ENCODE assay signal across 1 cellular context in the genomic region with DNA sequence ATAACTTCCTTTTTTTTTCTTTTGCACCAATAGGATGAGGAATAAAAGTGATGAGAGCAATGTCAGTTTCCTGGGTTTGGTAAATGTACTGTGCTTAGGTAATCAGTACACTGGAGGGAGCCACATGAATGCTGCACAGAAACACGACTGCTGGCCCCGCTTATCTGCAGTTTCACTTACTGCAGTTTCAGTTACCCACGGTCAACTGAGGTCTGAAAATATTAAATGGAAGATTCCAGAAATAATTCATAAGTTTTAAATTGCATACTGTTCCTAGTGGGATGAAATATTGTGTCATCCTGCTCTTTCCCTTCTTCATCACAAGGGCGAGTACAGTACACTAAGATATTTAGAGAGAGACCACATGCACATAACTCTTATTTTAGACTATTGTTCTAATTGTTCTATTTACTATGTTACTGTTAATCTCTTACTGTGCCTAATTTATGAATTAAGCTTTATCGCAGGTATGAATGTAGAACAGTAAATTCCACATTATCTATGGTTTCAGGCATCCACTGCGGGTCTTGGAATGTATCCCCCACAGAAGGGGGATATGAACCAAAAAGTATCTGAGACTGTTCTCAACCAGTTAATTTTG.
TF ChIP-seq lines count a peak whose summit lies in the region.

No MANE protein-coding gene starts in this region.

TF ChIP-seq in HepG2, 621 proteins besides CTCF, POLR2A, EP300 and RAD21 (continues in another document):
- TF ChIP-seq ZNF792 (CRISPR knock-in tag; IDR thresholded peaks at IDR 0.05) (0 out of 2 replicates have a peak, but pooled peaks have one; percentile 18), EED (CRISPR knock-in tag; IDR thresholded peaks at IDR 0.05) (no peak), AHDC1 (CRISPR knock-in tag; IDR thresholded peaks at IDR 0.05; ENCODE audit: borderline replicate concordance) (peak; percentile 34; the same call in 1 of the 2 replicates), DNMT1 (CRISPR knock-in tag; IDR thresholded peaks at IDR 0.05) (no peak), ZNF180 (CRISPR knock-in tag; IDR thresholded peaks at IDR 0.05; ENCODE audit: borderline replicate concordance, low read depth) (no peak), ZFYVE20 (CRISPR knock-in tag; IDR thresholded peaks at IDR 0.05; ENCODE audit: borderline replicate concordance, low read depth) (no peak), ZBTB7A (CRISPR knock-in tag; IDR thresholded peaks at IDR 0.05) (no peak), HDAC1 (CRISPR knock-in tag; IDR thresholded peaks at IDR 0.05) (peak; percentile 34; the same call in 1 of the 2 replicates), DMAP1 (CRISPR knock-in tag; IDR thresholded peaks at IDR 0.05) (0 out of 2 replicates have a peak, but pooled peaks have one; percentile 3), SMC3 (IDR thresholded peaks at IDR 0.05; ENCODE audit: low read length) (peak; percentile 28; the same call in 1 of the 2 replicates), ZNF335 (CRISPR knock-in tag; IDR thresholded peaks at IDR 0.05) (peak; percentile 53; the same call in 1 of the 2 replicates), ZNF746 (CRISPR knock-in tag; IDR thresholded peaks at IDR 0.05) (no peak), ZBTB40 (IDR thresholded peaks at IDR 0.05) (no peak), ZBTB40 (CRISPR knock-in tag; IDR thresholded peaks at IDR 0.05) (no peak), ZNF709 (CRISPR knock-in tag; IDR thresholded peaks at IDR 0.05) (0 out of 2 replicates have a peak, but pooled peaks have one; percentile 25), HDAC6 (IDR thresholded peaks at IDR 0.05; ENCODE audit: low read depth, low read length) (no peak), ZNF776 (CRISPR knock-in tag; IDR thresholded peaks at IDR 0.05) (no peak), KDM1A (CRISPR knock-in tag; IDR thresholded peaks at IDR 0.05) (no peak), ZFP36 (IDR thresholded peaks at IDR 0.05; ENCODE audit: borderline replicate concordance, low read depth, low read length, partially characterized antibody) (no peak), KAT7 (CRISPR knock-in tag; IDR thresholded peaks at IDR 0.05; ENCODE audit: borderline replicate concordance) (peak; percentile 80; the same call in 1 of the 2 replicates), SOX13 (IDR thresholded peaks at IDR 0.05) (no peak), SOX13 (CRISPR knock-in tag; conservative IDR thresholded peaks at IDR 0.05 in 1 of 2, IDR thresholded peaks at IDR 0.05 in 1 of 2) (no peak), JARID2 (CRISPR knock-in tag; IDR thresholded peaks at IDR 0.05; ENCODE audit: insufficient replicate concordance) (no peak), CBX2 (IDR thresholded peaks at IDR 0.05; ENCODE audit: low read depth, low read length) (no peak), CBX2 (CRISPR knock-in tag; IDR thresholded peaks at IDR 0.05; ENCODE audit: low read depth) (no peak), CSRNP1 (CRISPR knock-in tag; IDR thresholded peaks at IDR 0.05) (no peak), NR2F6 (IDR thresholded peaks at IDR 0.05) (0 out of 2 replicates have a peak, but pooled peaks have one; percentile 25), NR2F6 (CRISPR knock-in tag; IDR thresholded peaks at IDR 0.05) (no peak), ZNF7 (CRISPR knock-in tag; IDR thresholded peaks at IDR 0.05) (no peak), TOPORS (CRISPR knock-in tag; IDR thresholded peaks at IDR 0.05) (no peak), ZNF24 (IDR thresholded peaks at IDR 0.05) (no peak), MIXL1 (CRISPR knock-in tag; IDR thresholded peaks at IDR 0.05) (0 out of 2 replicates have a peak, but pooled peaks have one; percentile 10)
- TF ChIP-seq, protein P1, sequence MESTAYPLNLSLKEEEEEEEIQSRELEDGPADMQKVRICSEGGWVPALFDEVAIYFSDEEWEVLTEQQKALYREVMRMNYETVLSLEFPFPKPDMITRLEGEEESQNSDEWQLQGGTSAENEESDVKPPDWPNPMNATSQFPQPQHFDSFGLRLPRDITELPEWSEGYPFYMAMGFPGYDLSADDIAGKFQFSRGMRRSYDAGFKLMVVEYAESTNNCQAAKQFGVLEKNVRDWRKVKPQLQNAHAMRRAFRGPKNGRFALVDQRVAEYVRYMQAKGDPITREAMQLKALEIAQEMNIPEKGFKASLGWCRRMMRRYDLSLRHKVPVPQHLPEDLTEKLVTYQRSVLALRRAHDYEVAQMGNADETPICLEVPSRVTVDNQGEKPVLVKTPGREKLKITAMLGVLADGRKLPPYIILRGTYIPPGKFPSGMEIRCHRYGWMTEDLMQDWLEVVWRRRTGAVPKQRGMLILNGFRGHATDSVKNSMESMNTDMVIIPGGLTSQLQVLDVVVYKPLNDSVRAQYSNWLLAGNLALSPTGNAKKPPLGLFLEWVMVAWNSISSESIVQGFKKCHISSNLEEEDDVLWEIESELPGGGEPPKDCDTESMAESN (CRISPR knock-in tag; conservative IDR thresholded peaks at IDR 0.05) = 0 out of 2 replicates have a peak, but pooled peaks have one; percentile 6
- TF ChIP-seq, protein P2, sequence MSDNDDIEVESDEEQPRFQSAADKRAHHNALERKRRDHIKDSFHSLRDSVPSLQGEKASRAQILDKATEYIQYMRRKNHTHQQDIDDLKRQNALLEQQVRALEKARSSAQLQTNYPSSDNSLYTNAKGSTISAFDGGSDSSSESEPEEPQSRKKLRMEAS (IDR thresholded peaks at IDR 0.05) = peak; percentile 32; the same call in 1 of the 2 replicates
- TF ChIP-seq, protein P3, sequence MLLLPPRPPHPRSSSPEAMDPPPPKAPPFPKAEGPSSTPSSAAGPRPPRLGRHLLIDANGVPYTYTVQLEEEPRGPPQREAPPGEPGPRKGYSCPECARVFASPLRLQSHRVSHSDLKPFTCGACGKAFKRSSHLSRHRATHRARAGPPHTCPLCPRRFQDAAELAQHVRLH (CRISPR knock-in tag; IDR thresholded peaks at IDR 0.05; ENCODE audit: borderline replicate concordance, low read depth) = peak; percentile 16; the same call in 1 of the 2 replicates
- TF ChIP-seq, protein P4, sequence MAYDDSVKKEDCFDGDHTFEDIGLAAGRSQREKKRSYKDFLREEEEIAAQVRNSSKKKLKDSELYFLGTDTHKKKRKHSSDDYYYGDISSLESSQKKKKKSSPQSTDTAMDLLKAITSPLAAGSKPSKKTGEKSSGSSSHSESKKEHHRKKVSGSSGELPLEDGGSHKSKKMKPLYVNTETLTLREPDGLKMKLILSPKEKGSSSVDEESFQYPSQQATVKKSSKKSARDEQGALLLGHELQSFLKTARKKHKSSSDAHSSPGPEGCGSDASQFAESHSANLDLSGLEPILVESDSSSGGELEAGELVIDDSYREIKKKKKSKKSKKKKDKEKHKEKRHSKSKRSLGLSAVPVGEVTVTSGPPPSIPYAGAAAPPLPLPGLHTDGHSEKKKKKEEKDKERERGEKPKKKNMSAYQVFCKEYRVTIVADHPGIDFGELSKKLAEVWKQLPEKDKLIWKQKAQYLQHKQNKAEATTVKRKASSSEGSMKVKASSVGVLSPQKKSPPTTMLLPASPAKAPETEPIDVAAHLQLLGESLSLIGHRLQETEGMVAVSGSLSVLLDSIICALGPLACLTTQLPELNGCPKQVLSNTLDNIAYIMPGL (CRISPR knock-in tag; IDR thresholded peaks at IDR 0.05; ENCODE audit: borderline replicate concordance in 1 of 2, low read depth in 1 of 2) = peak in 1 of 2 experiments; percentile 38; a peak in 2 of 4 replicates
